Comparison of ENCODE assay signal across 2 cellular contexts in genomic region chr6:29956518-29956917, GRCh38.
TF ChIP-seq lines count a peak whose summit lies in the region.

No MANE protein-coding gene starts in this region.

TF ChIP-seq in GM23338, 12 proteins besides CTCF, POLR2A, EP300 and RAD21:
- TF ChIP-seq ZNF114 (CRISPR knock-in tag; IDR thresholded peaks at IDR 0.05): no peak
- TF ChIP-seq NANOG (IDR thresholded peaks at IDR 0.05; ENCODE audit: borderline replicate concordance): no peak
- TF ChIP-seq POLR2AphosphoS5 (IDR thresholded peaks at IDR 0.05; ENCODE audit: low read depth): no peak
- no peak for TF ChIP-seq STAT1 (IDR thresholded peaks at IDR 0.05; ENCODE audit: unreplicated experiment)
- no peak for TF ChIP-seq EZH2phosphoT487 (IDR thresholded peaks at IDR 0.05; ENCODE audit: unreplicated experiment)
TF ChIP-seq in GM23338: peak in this region for 0.

TF ChIP-seq in H1, 55 proteins besides CTCF, POLR2A, EP300 and RAD21:
- no peak for TF ChIP-seq CTBP2 (IDR thresholded peaks at IDR 0.05; ENCODE audit: borderline replicate concordance, insufficient read depth, insufficient read length, low read length)
- TF ChIP-seq JUND (IDR thresholded peaks at IDR 0.05; ENCODE audit: low read length): no peak
- TF ChIP-seq SP2 (IDR thresholded peaks at IDR 0.05; ENCODE audit: low read length): no peak
- no peak for TF ChIP-seq SIX5 (IDR thresholded peaks at IDR 0.05; ENCODE audit: low read depth, low read length)
- no peak for TF ChIP-seq RBBP5 (IDR thresholded peaks at IDR 0.05; ENCODE audit: borderline replicate concordance, low read depth, low read length)
